8 cellular contexts compared by ENCODE assay signal in genomic region chr3:115658337-115659181, GRCh38. TPM values are rescaled to one million over a fixed set of nuclear protein-coding genes. Genes with fewer than 3 reads are reported as not detected.
DNase-seq lines count a peak whose midpoint lies in the region; ATAC-seq and TF ChIP-seq lines count a peak whose summit lies in the region.

No MANE protein-coding gene starts in this region.

- no peaks in the 10 kb centered on the region for H3K27me3 ChIP-seq in colonic mucosa

- peak; percentile 89 for DNase-seq in A172 (ENCODE audit: low spot score)
- DNase-seq in NCI-H2171 treated with DMSO at 0.1 percent for 48 hours (lab: John Stamatoyannopoulos, UW), result peak; percentile 95
- peak; percentile 77 for DNase-seq in activated CD4-positive, alpha-beta T cell treated with anti-CD3 and anti-CD28 coated beads for 48 hours
- peak; percentile 70 for DNase-seq in colonic mucosa
- DNase-seq in left colon, result peak; percentile 74 to 76
- DNase-seq in stimulated activated CD4-positive, alpha-beta T cell treated with anti-CD3 and anti-CD28 coated beads, Interleukin-1b, Interleukin-23, amount 100 ng/mL, for 4 hours (ENCODE audit: low read depth in 2 of 2), result peak; percentile 47 to 60

- peak overlapping the region; percentile 77 for H3K27ac ChIP-seq in colonic mucosa

- no peaks in the 10 kb centered on the region for H3K9me3 ChIP-seq in colonic mucosa

- peak overlapping the region; percentile 67 to 75 for H3K9ac ChIP-seq in colonic mucosa (ENCODE audit: low read depth in 2 of 2, low read length in 2 of 2)

- no peaks in the 10 kb centered on the region for H3K36me3 ChIP-seq in colonic mucosa

- peak; percentile 91 for ATAC-seq in GM18867 (IDR thresholded peaks at IDR 0.05; ENCODE audit: unreplicated experiment)
- ATAC-seq in HG03095 (IDR thresholded peaks at IDR 0.05; ENCODE audit: unreplicated experiment), result peak; percentile 78
- ATAC-seq in left colon, result peak; percentile 95

- no peaks in the 10 kb centered on the region for H3K4me1 ChIP-seq in colonic mucosa

- peak overlapping the region; percentile 64 for H3K4me3 ChIP-seq in colonic mucosa

- no peak for TF ChIP-seq CTCF in colonic mucosa (IDR thresholded peaks at IDR 0.05)

- intact Hi-C loops in colonic mucosa (cut with DNase I) (no loop called here), left colon (cut with DNase I, micrococcal nuclease) (no loop called here)

RNA-seq across cellular contexts. Expression of gene GAP43, which starts 35.2 kb away (rescaled TPM):
- total RNA-seq in A172 (2014; rRNA removed; shearing (Covaris generic)), result 2.3 and 6.7 TPM in 2 replicates
- total RNA-seq in colonic mucosa, result 1 to 10 TPM in 1 of 2 donors, under 1 TPM in 1; 0.54 to 1.8 TPM
- total RNA-seq in left colon, result 1 to 10 TPM in 1 of 2 donors, under 1 TPM in 1; 0.61 to 2.1 TPM

Comparison
In these comparisons a context has a peak if more than half of its experiments do, and no peak if none do; other contexts are left out.
1. Peak in every context shown above with its lines: DNase-seq, ATAC-seq, H3K4me3 ChIP-seq and H3K27ac ChIP-seq.